34 cellular contexts compared by ENCODE assay signal in the genomic region with DNA sequence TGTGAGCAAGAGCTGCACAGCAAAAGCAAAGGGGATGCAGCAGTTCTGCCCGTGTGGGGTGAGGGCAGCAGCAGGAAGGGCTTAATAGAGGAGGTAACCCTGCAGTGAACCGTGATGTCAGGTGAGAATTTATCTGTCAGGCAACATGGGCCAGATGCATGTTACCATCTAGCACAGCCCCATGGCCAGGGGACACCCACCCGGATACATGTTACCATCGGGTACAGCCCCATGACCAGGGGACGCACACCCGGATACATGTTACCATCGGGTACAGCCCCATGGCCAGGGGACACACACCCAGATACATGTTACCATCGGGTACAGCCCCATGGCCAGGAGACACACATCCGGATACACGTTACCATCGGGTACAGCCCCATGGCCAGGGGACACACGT.
"Had no signal": no experiment of that assay in that cellular context is flagged by ENCODE, and none has a peak within 500 bp of the region (broad histone marks: within the 10 kb centered on the region; RNA-seq: fewer than 3 reads in every experiment).

No MANE protein-coding gene starts in this region.

- DNase-seq: Karpas-422, Kasumi-1, MG63, MM.1S, MV-4-11, NCI-H1048, NCI-H1092, NCI-H1092 treated with DMSO at 0.1 percent for 48 hours, NCI-H1105, NCI-H1105 treated with DMSO at 0.1 percent for 48 hours, NCI-H1417, NCI-H1417 treated with DMSO at 0.1 percent for 48 hours, NCI-H1436, NCI-H1436 treated with DMSO at 0.1 percent for 48 hours, NCI-H146, NCI-H1694, NCI-H1694 treated with DMSO at 0.1 percent for 48 hours, NCI-H187, NCI-H187 treated with DMSO at 0.1 percent for 48 hours, NCI-H1930, NCI-H2029, NCI-H2029 treated with DMSO at 0.1 percent for 48 hours, NCI-H2081, NCI-H2081 treated with DMSO at 0.1 percent for 48 hours, NCI-H2107, NCI-H2171, NCI-H2171 treated with DMSO at 0.1 percent for 48 hours, NCI-H2227 treated with DMSO at 0.1 percent for 48 hours, NCI-H226, NCI-H345, NCI-H446, NCI-H446 treated with DMSO at 0.1 percent for 48 hours, NCI-H510A had no signal

- H3K9ac ChIP-seq: KMS-11 had no signal

- H3K27me3 ChIP-seq: MG63 had no signal

- H3K27ac ChIP-seq: KMS-11 had no signal

- H3K36me3 ChIP-seq: MG63 had no signal

- H3K4me2 ChIP-seq: KMS-11 had no signal

- H3K4me3 ChIP-seq: MG63 had no signal

- H3K9me3 ChIP-seq: MG63 had no signal
